In the genomic region with DNA sequence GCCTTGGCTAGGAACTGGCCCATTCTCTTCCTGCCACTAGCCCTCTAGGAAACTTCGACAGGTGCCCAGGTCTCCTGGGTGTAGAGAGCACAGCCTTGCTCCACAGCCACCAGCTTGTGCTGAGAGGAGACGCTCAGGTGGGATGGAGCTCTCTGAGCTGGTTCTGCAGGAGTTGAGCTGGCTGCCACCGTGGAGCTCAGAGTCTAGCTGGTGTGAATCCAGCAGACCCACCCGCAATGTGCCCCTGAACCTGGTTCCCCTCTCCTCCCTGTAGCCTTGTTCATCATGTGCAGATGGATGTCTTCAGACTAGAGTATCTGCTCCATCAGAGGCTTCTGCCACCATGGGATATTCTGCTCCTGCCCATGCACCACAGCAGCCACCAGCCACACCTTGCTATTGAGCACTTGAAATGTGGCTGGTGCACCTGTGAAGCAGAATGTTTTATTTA, we compare ENCODE assay signal across 26 cellular contexts.
DNase-seq lines count a peak whose midpoint lies in the region; ATAC-seq and TF ChIP-seq lines count a peak whose summit lies in the region.
"Had no signal": no experiment of that assay in that cellular context is flagged by ENCODE, and none has a peak within 500 bp of the region (broad histone marks: within the 10 kb centered on the region; RNA-seq: fewer than 3 reads in every experiment).

No MANE protein-coding gene starts in this region.

- ATAC-seq in SK-N-SH treated with all-trans-retinoic acid at 6 μM for 48 hours (no peak), HG02623 (IDR thresholded peaks at IDR 0.05; ENCODE audit: unreplicated experiment) (no peak)
- peak; percentile 19 for ATAC-seq in stimulated activated effector memory CD8-positive, alpha-beta T cell treated with anti-CD3 and anti-CD28 coated beads, Interleukin-12 subunit alpha, Interleukin-12 subunit beta, amount 100 ng/mL, for 72 hours
- ATAC-seq: activated T-helper 17 cell treated with anti-CD3 and anti-CD28 coated beads, Interleukin-2, amount 50 U/mL, for 72 hours; left colon had no signal

- no peak overlapping the region for H3K9ac ChIP-seq in SK-N-SH
- H3K9ac ChIP-seq: GM23248 had no signal

- H3K27me3 ChIP-seq in SK-N-SH (ENCODE audit: insufficient read depth) = no peaks in the 10 kb centered on the region
- H3K27me3 ChIP-seq in Peyer's patch = no peaks in the 10 kb centered on the region
- no peaks in the 10 kb centered on the region for H3K27me3 ChIP-seq in thyroid gland
- H3K27me3 ChIP-seq: ovary had no signal

- H3K4me1 ChIP-seq in SK-N-SH (ENCODE audit: control insufficient read depth in 1 of 2, insufficient read depth in 2 of 2, low read depth in 1 of 2, low read length in 1 of 2) (no peaks in the 10 kb centered on the region), Peyer's patch (no peaks in the 10 kb centered on the region), thyroid gland (peaks cover 13 to 19% of the 10 kb centered on the region in 2 donors)
- H3K4me1 ChIP-seq: SJSA1 had no signal

- H3K4me1 Mint-ChIP-seq in stimulated activated effector memory CD8-positive, alpha-beta T cell treated with anti-CD3 and anti-CD28 coated beads, Interleukin-12 subunit alpha, Interleukin-12 subunit beta, amount 100 ng/mL, for 72 hours = no peaks in the 10 kb centered on the region
- H3K4me1 Mint-ChIP-seq: activated B cell treated with CpG ODN at 0.5 μM for 24 hours; activated T-helper 17 cell treated with anti-CD3 and anti-CD28 coated beads, Interleukin-2, amount 50 U/mL, for 72 hours had no signal

- TF ChIP-seq CTCF in SK-N-SH (IDR thresholded peaks at IDR 0.05) = no peak
- TF ChIP-seq CTCF in Peyer's patch (IDR thresholded peaks at IDR 0.05) = no peak
- no peak for TF ChIP-seq CTCF in thyroid gland (IDR thresholded peaks at IDR 0.05)

- H3K4me2 ChIP-seq in SK-N-SH = no peak overlapping the region
- H3K4me2 ChIP-seq: smooth muscle cell had no signal

- no peaks in the 10 kb centered on the region for H3K9me2 ChIP-seq in SK-N-SH

- H3K36me3 ChIP-seq in SK-N-SH (replicated peaks in 1 of 2; ENCODE audit: control insufficient read depth in 1 of 2, insufficient read depth in 2 of 2, low read length in 1 of 2) = no peaks in the 10 kb centered on the region
- H3K36me3 ChIP-seq in Peyer's patch = no peaks in the 10 kb centered on the region
- H3K36me3 ChIP-seq in thyroid gland = no peaks in the 10 kb centered on the region
- H3K36me3 ChIP-seq: ovary, SJSA1 had no signal

- no peaks in the 10 kb centered on the region for H3K79me2 ChIP-seq in SK-N-SH (ENCODE audit: insufficient read depth)

- H3K27ac Mint-ChIP-seq in stimulated activated effector memory CD8-positive, alpha-beta T cell treated with anti-CD3 and anti-CD28 coated beads, Interleukin-12 subunit alpha, Interleukin-12 subunit beta, amount 100 ng/mL, for 72 hours = no peak overlapping the region
- H3K27ac Mint-ChIP-seq: activated B cell treated with CpG ODN at 0.5 μM for 24 hours; activated naive CD8-positive, alpha-beta T cell; activated T-helper 17 cell treated with anti-CD3 and anti-CD28 coated beads, Interleukin-2, amount 50 U/mL, for 72 hours; nephron had no signal

- no peaks in the 10 kb centered on the region for H4K20me1 ChIP-seq in SK-N-SH (ENCODE audit: insufficient read depth)

- no peak for TF ChIP-seq RAD21 in SK-N-SH (IDR thresholded peaks at IDR 0.05; ENCODE audit: low read length)

- no peak for TF ChIP-seq EP300 in SK-N-SH (IDR thresholded peaks at IDR 0.05; ENCODE audit: borderline replicate concordance in 1 of 2, low read depth in 1 of 2, low read length in 1 of 2)

- no peak overlapping the region for H2AFZ ChIP-seq in SK-N-SH (ENCODE audit: low read depth)
- H2AFZ ChIP-seq: GM23248 had no signal

- no peak overlapping the region for H3K4me3 ChIP-seq in SK-N-SH (ENCODE audit: low read depth in 2 of 2, low read length in 1 of 2)
- H3K4me3 ChIP-seq in Peyer's patch = no peak overlapping the region
- no peak overlapping the region for H3K4me3 ChIP-seq in thyroid gland (replicated peaks in 1 of 3)
- H3K4me3 ChIP-seq: GM23248, ovary, SJSA1, smooth muscle cell had no signal

- intact Hi-C loops in thyroid gland (cut with DNase I) = no loop called here

- WGBS in SK-N-SH (ENCODE audit: low lambda C conversion rate) = 62% methylated on average over 4 of the region's 4 CpGs
- 82 to 100% methylated on average over 3 to 4 of the region's 4 CpGs for WGBS in thyroid gland, 2 donors

- TF ChIP-seq POLR2A in Peyer's patch (IDR thresholded peaks at IDR 0.05) (no peak), thyroid gland (IDR thresholded peaks at IDR 0.05) (no peak)

- no peak overlapping the region for H3K4me3 Mint-ChIP-seq in stimulated activated effector memory CD8-positive, alpha-beta T cell treated with anti-CD3 and anti-CD28 coated beads, Interleukin-12 subunit alpha, Interleukin-12 subunit beta, amount 100 ng/mL, for 72 hours
- H3K4me3 Mint-ChIP-seq: activated B cell treated with CpG ODN at 0.5 μM for 24 hours; activated naive CD8-positive, alpha-beta T cell; activated T-helper 17 cell treated with anti-CD3 and anti-CD28 coated beads, Interleukin-2, amount 50 U/mL, for 72 hours; nephron had no signal

- CTCF ChIA-PET in SK-N-SH (lab: Yijun Ruan, JAX) = no interaction called here

- DNase-seq in SK-N-SH = peak; percentile 1
- peak; percentile 5 to 37 (median 24) for DNase-seq in Peyer's patch
- DNase-seq in islet precursor cell = peak; percentile 28
- DNase-seq in stimulated activated effector memory CD8-positive, alpha-beta T cell treated with anti-CD3 and anti-CD28 coated beads, Interleukin-12 subunit alpha, Interleukin-12 subunit beta, amount 100 ng/mL, for 72 hours (ENCODE audit: low spot score in 2 of 2) = peak in 1 of 2 donors; percentile 26
- DNase-seq in thyroid gland = no peak
- DNase-seq in NOMO-1 (lab: John Stamatoyannopoulos, UW; ENCODE audit: unreplicated experiment in 2 of 2) = no peak
- DNase-seq: activated B cell treated with CpG ODN at 0.5 μM for 24 hours; effector CD8-positive, alpha-beta T cell; GM23248; hypothalamus; left colon; mammary epithelial cell; NCI-H146; NCI-H345; ovary; T-helper 1 cell; trophoblast cell had no signal

- no peaks in the 10 kb centered on the region for H3F3A ChIP-seq in SK-N-SH (replicated peaks; ENCODE audit: insufficient read depth)

- POLR2A ChIA-PET in SK-N-SH (lab: Yijun Ruan, JAX) = no interaction called here

- H3K9me3 ChIP-seq in SK-N-SH (peaks cover 6% of the 10 kb centered on the region; the same call in 1 of the 2 replicates), Peyer's patch (no peaks in the 10 kb centered on the region), thyroid gland (no peaks in the 10 kb centered on the region)
- H3K9me3 ChIP-seq: ovary had no signal

- no peaks in the 10 kb centered on the region for H3K36me3 Mint-ChIP-seq in stimulated activated effector memory CD8-positive, alpha-beta T cell treated with anti-CD3 and anti-CD28 coated beads, Interleukin-12 subunit alpha, Interleukin-12 subunit beta, amount 100 ng/mL, for 72 hours
- H3K36me3 Mint-ChIP-seq: activated naive CD8-positive, alpha-beta T cell had no signal

- no peaks in the 10 kb centered on the region for H3K9me3 Mint-ChIP-seq in stimulated activated effector memory CD8-positive, alpha-beta T cell treated with anti-CD3 and anti-CD28 coated beads, Interleukin-12 subunit alpha, Interleukin-12 subunit beta, amount 100 ng/mL, for 72 hours
- H3K9me3 Mint-ChIP-seq: activated T-helper 17 cell treated with anti-CD3 and anti-CD28 coated beads, Interleukin-2, amount 50 U/mL, for 72 hours had no signal

- no peak overlapping the region for H3K27ac ChIP-seq in SK-N-SH (ENCODE audit: low read depth in 2 of 2, low read length in 1 of 2)
- no peak overlapping the region for H3K27ac ChIP-seq in Peyer's patch
- no peak overlapping the region for H3K27ac ChIP-seq in thyroid gland
- H3K27ac ChIP-seq: 22Rv1, epithelial cell of prostate, GM23248, ovary, SJSA1 had no signal

TF ChIP-seq in SK-N-SH, 30 proteins besides CTCF, POLR2A, EP300 and RAD21 (continues in another document):
- TF ChIP-seq TAF1 (IDR thresholded peaks at IDR 0.05; ENCODE audit: borderline replicate concordance, low read depth, low read length) (no peak), TEAD4 (IDR thresholded peaks at IDR 0.05; ENCODE audit: borderline replicate concordance, insufficient read depth) (no peak), FOXJ3 (CRISPR knock-in tag; IDR thresholded peaks at IDR 0.05) (no peak), CHD2 (IDR thresholded peaks at IDR 0.05; ENCODE audit: low read length, partially characterized antibody) (no peak), EZH2phosphoT487 (IDR thresholded peaks at IDR 0.05; ENCODE audit: borderline replicate concordance, low read depth) (no peak)
- TF ChIP-seq, protein P1, sequence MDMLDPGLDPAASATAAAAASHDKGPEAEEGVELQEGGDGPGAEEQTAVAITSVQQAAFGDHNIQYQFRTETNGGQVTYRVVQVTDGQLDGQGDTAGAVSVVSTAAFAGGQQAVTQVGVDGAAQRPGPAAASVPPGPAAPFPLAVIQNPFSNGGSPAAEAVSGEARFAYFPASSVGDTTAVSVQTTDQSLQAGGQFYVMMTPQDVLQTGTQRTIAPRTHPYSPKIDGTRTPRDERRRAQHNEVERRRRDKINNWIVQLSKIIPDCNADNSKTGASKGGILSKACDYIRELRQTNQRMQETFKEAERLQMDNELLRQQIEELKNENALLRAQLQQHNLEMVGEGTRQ (IDR thresholded peaks at IDR 0.05; ENCODE audit: borderline replicate concordance, low read depth, low read length) = no peak

TF ChIP-seq in SK-N-SH treated with all-trans-retinoic acid at 6 μM for 48 hours, 23 proteins besides CTCF, POLR2A, EP300 and RAD21:
- TF ChIP-seq, protein P2, sequence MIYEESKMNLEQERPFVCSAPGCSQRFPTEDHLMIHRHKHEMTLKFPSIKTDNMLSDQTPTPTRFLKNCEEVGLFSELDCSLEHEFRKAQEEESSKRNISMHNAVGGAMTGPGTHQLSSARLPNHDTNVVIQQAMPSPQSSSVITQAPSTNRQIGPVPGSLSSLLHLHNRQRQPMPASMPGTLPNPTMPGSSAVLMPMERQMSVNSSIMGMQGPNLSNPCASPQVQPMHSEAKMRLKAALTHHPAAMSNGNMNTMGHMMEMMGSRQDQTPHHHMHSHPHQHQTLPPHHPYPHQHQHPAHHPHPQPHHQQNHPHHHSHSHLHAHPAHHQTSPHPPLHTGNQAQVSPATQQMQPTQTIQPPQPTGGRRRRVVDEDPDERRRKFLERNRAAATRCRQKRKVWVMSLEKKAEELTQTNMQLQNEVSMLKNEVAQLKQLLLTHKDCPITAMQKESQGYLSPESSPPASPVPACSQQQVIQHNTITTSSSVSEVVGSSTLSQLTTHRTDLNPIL (CRISPR knock-in tag; IDR thresholded peaks at IDR 0.05; ENCODE audit: low read depth) = no peak
- TF ChIP-seq ZNF565 (CRISPR knock-in tag; conservative IDR thresholded peaks at IDR 0.05; ENCODE audit: low read depth) = no peak
- no peak for TF ChIP-seq ZFP3 (CRISPR knock-in tag; IDR thresholded peaks at IDR 0.05)
- no peak for TF ChIP-seq SNAI2 (CRISPR knock-in tag; IDR thresholded peaks at IDR 0.05)
- TF ChIP-seq ZNF8 (CRISPR knock-in tag; IDR thresholded peaks at IDR 0.05) = no peak
- TF ChIP-seq TOX (CRISPR knock-in tag; IDR thresholded peaks at IDR 0.05; ENCODE audit: borderline replicate concordance) = no peak
- no peak for TF ChIP-seq ZNF70 (CRISPR knock-in tag; IDR thresholded peaks at IDR 0.05)
- no peak for TF ChIP-seq GLIS3 (CRISPR knock-in tag; IDR thresholded peaks at IDR 0.05)
- no peak for TF ChIP-seq ARNTL (CRISPR knock-in tag; IDR thresholded peaks at IDR 0.05; ENCODE audit: borderline replicate concordance, low read depth)
- TF ChIP-seq ZFP30 (CRISPR knock-in tag; IDR thresholded peaks at IDR 0.05) = no peak

Comparison
In these comparisons a context has a peak if more than half of its experiments do, and no peak if none do; other contexts are left out.
1. DNase-seq: peak in SK-N-SH (single experiment), Peyer's patch (3 of 3) and islet precursor cell (single experiment); none in thyroid gland (0 of 2) and NOMO-1 (0 of 2).